Comparison of ENCODE assay signal across 8 cellular contexts in genomic region chr9:19946446-19947109, GRCh38.
DNase-seq lines count a peak whose midpoint lies in the region; ATAC-seq and TF ChIP-seq lines count a peak whose summit lies in the region.

No MANE protein-coding gene starts in this region.

- peak; percentile 90 for ATAC-seq in RWPE2 (ENCODE audit: low read depth)
- no peak for ATAC-seq in omental fat pad (ENCODE audit: low FRiP score)
- ATAC-seq in upper lobe of left lung (ENCODE audit: low FRiP score in 2 of 2): no peak

- H3K4me3 ChIP-seq in GM12864 (ENCODE audit: low read depth, low read length) (no peak overlapping the region), HFF-Myc (replicated peaks; ENCODE audit: low read depth, low read length) (no peak overlapping the region), RWPE2 (ENCODE audit: severe bottlenecking) (no peak overlapping the region), upper lobe of left lung (no peak overlapping the region)

- no peak for TF ChIP-seq EP300 in upper lobe of left lung (IDR thresholded peaks at IDR 0.05)

- peaks cover 3% of the 10 kb centered on the region for H3K27me3 ChIP-seq in RWPE2 (ENCODE audit: insufficient read depth, poor library complexity, severe bottlenecking)
- no peaks in the 10 kb centered on the region for H3K27me3 ChIP-seq in upper lobe of left lung

- TF ChIP-seq CTCF in GM12864 (IDR thresholded peaks at IDR 0.05; ENCODE audit: low read depth, low read length, missing control alignments): peak; percentile 39
- TF ChIP-seq CTCF in HFF-Myc (IDR thresholded peaks at IDR 0.05; ENCODE audit: low read depth, low read length, missing control alignments): peak; percentile 45
- TF ChIP-seq CTCF in RWPE2 (IDR thresholded peaks at IDR 0.05; ENCODE audit: poor library complexity, severe bottlenecking): peak; percentile 77
- TF ChIP-seq CTCF in omental fat pad (IDR thresholded peaks at IDR 0.05): no peak
- no peak for TF ChIP-seq CTCF in upper lobe of left lung (IDR thresholded peaks at IDR 0.05)

- H3K9me3 ChIP-seq in RWPE2 (ENCODE audit: severe bottlenecking) (no peaks in the 10 kb centered on the region), upper lobe of left lung (no peaks in the 10 kb centered on the region)

- WGBS in upper lobe of left lung, 2 donors: 69 to 72% methylated on average over 4 of the region's 4 CpGs

- no peak for DNase-seq in GM12864 (ENCODE audit: low read depth)
- no peak for DNase-seq in HFF-Myc (ENCODE audit: extremely low read depth, low read depth)
- no peak for DNase-seq in RWPE2 (ENCODE audit: low spot score)
- peak; percentile 54 for DNase-seq in kidney tubule cell (ENCODE audit: low spot score)
- DNase-seq in omental fat pad (ENCODE audit: low spot score): no peak
- DNase-seq in epidermal melanocyte (ENCODE audit: insufficient read length, low spot score): no peak
- DNase-seq in upper lobe of left lung: no peak
- no peak for DNase-seq in HK-2 (ENCODE audit: unreplicated experiment)

- H3K4me1 ChIP-seq in RWPE2 (ENCODE audit: insufficient read depth, poor library complexity, severe bottlenecking) (no peaks in the 10 kb centered on the region), upper lobe of left lung (no peaks in the 10 kb centered on the region)

- H3K36me3 ChIP-seq in RWPE2 (ENCODE audit: low read depth) (no peaks in the 10 kb centered on the region), upper lobe of left lung (no peaks in the 10 kb centered on the region)

- H3K27ac ChIP-seq in RWPE2 (ENCODE audit: poor library complexity, severe bottlenecking) (no peak overlapping the region), upper lobe of left lung (no peak overlapping the region)

- no peak for TF ChIP-seq POLR2A in upper lobe of left lung (IDR thresholded peaks at IDR 0.05)

Comparison
In these comparisons a context has a peak if more than half of its experiments do, and no peak if none do; other contexts are left out.
1. CTCF ChIP-seq: peak in GM12864 (single experiment), HFF-Myc (single experiment) and RWPE2 (single experiment); none in omental fat pad (0 of 3) and upper lobe of left lung (0 of 6).